Comparison of ENCODE assay signal across 18 cellular contexts in genomic region chr13:35906636-35907035, GRCh38.
A peak's percentile ranks its signal among the peaks of the same experiment; 100 is the strongest.
DNase-seq lines count a peak whose midpoint lies in the region; ATAC-seq and TF ChIP-seq lines count a peak whose summit lies in the region.
"Had no signal": no experiment of that assay in that cellular context is flagged by ENCODE, and none has a peak within 500 bp of the region (broad histone marks: within the 10 kb centered on the region; RNA-seq: fewer than 3 reads in every experiment).

No MANE protein-coding gene starts in this region.

- H3K27ac Mint-ChIP-seq in effector memory CD8-positive, alpha-beta T cell = no peak overlapping the region
- H3K27ac Mint-ChIP-seq: CD4-positive, alpha-beta T cell had no signal

- H3K36me3 ChIP-seq in heart left ventricle (no peaks in the 10 kb centered on the region), right atrium auricular region (no peaks in the 10 kb centered on the region)
- H3K36me3 ChIP-seq: BE2C had no signal

- H3K27me3 ChIP-seq in heart left ventricle = no peaks in the 10 kb centered on the region
- no peaks in the 10 kb centered on the region for H3K27me3 ChIP-seq in right atrium auricular region
- H3K27me3 ChIP-seq: BE2C had no signal

- H3K27me3 Mint-ChIP-seq in effector memory CD8-positive, alpha-beta T cell = no peaks in the 10 kb centered on the region
- H3K27me3 Mint-ChIP-seq: IgD-negative memory B cell had no signal

- no peaks in the 10 kb centered on the region for H3K4me1 Mint-ChIP-seq in effector memory CD8-positive, alpha-beta T cell (ENCODE audit: low read depth in 2 of 2)
- H3K4me1 Mint-ChIP-seq: IgD-negative memory B cell had no signal

- no peaks in the 10 kb centered on the region for H3K9me3 ChIP-seq in heart left ventricle
- H3K9me3 ChIP-seq in right atrium auricular region = no peaks in the 10 kb centered on the region
- H3K9me3 ChIP-seq: BE2C, Caco-2 had no signal

- no peak for TF ChIP-seq POLR2A in heart left ventricle (IDR thresholded peaks at IDR 0.05)

- TF ChIP-seq CTCF in heart left ventricle (IDR thresholded peaks at IDR 0.05) = no peak
- no peak for TF ChIP-seq CTCF in right atrium auricular region (IDR thresholded peaks at IDR 0.05)

- ATAC-seq in heart left ventricle = peak in 3 of 4 donors; percentile 18 to 73 (median 34)
- peak; percentile 44 to 84 for ATAC-seq in left cardiac atrium
- ATAC-seq in effector memory CD8-positive, alpha-beta T cell (replicated peaks) = no peak
- ATAC-seq: HepG2 had no signal

- intact Hi-C loops in heart left ventricle (cut with DNase I) = no loop called here
- intact Hi-C loops in left cardiac atrium (cut with DNase I) = no loop called here

- H3K4me1 ChIP-seq in heart left ventricle (peaks cover 0 to 6% (median 0%) of the 10 kb centered on the region in 12 donors), right atrium auricular region (peaks cover 0 to 10% of the 10 kb centered on the region in 2 donors)
- H3K4me1 ChIP-seq: BE2C, Caco-2 had no signal

- H3K27ac ChIP-seq in heart left ventricle (no peak overlapping the region), right atrium auricular region (peak overlapping the region in 1 of 2 donors; percentile 24)

- H3K9me3 Mint-ChIP-seq in effector memory CD8-positive, alpha-beta T cell = peaks cover 0 to 6% of the 10 kb centered on the region in 2 donors
- H3K9me3 Mint-ChIP-seq: CD4-positive, alpha-beta T cell; H9 had no signal

- no peak overlapping the region for H3K4me3 Mint-ChIP-seq in effector memory CD8-positive, alpha-beta T cell
- H3K4me3 Mint-ChIP-seq: CD4-positive, alpha-beta T cell; H9; IgD-negative memory B cell had no signal

- H3K36me3 Mint-ChIP-seq in effector memory CD8-positive, alpha-beta T cell (ENCODE audit: insufficient read depth) = peaks cover 2% of the 10 kb centered on the region

- DNase-seq in heart left ventricle (peak in 1 of 5 donors; percentile 39), right atrium auricular region (ENCODE audit: low spot score) (no peak), NCI-H524 treated with DMSO at 0.1 percent for 48 hours (lab: John Stamatoyannopoulos, UW) (peak; percentile 36), left cardiac atrium (peak; percentile 36), amygdala (lab: John Stamatoyannopoulos, UW) (no peak)
- DNase-seq in effector memory CD8-positive, alpha-beta T cell = no peak
- no peak for DNase-seq in stimulated activated CD8-positive, alpha-beta memory T cell treated with anti-CD3 and anti-CD28 coated beads, Interleukin-4, amount 100 ng/mL, for 48 hours
- DNase-seq: ACHN; BE2C; C1 segment of cervical spinal cord; Caco-2; CD4-positive, alpha-beta T cell; DMS79 treated with DMSO at 0.1 percent for 48 hours; GF-D8; GOT3; H9 had no signal

- 52 to 73% (median 60%) methylated on average over 4 of the region's 4 CpGs for WGBS in heart left ventricle, 4 donors

- H3K4me3 ChIP-seq in heart left ventricle (no peak overlapping the region), right atrium auricular region (no peak overlapping the region)

Comparison
In these comparisons a context has a peak if more than half of its experiments do, and no peak if none do; other contexts are left out.
1. DNase-seq: peak in NCI-H524 treated with DMSO at 0.1 percent for 48 hours (single experiment) and left cardiac atrium (single experiment); none in right atrium auricular region (single experiment), effector memory CD8-positive, alpha-beta T cell (0 of 3), amygdala (0 of 56) and stimulated activated CD8-positive, alpha-beta memory T cell treated with anti-CD3 and anti-CD28 coated beads, Interleukin-4, amount 100 ng/mL, for 48 hours (single experiment).